18 cellular contexts compared by ENCODE assay signal in the genomic region with DNA sequence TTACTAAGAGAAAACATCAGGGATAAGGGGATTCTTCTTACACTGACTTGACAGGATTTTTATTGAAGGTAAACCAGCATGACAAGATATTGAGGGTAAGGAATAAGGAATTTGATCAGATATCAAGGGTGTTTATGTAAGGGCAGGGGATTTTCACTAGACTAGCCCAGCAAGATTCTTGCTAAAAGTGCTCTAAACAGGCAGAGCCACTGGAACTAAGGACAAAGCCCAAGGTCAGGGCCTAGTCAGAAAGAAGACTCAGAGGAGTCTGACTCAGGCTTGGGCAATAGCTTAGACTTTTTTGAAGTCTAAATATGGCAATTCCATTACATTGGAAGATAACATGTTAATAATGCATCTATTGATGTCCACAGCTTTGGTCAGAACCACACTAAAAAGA. TPM values are rescaled to one million over a fixed set of nuclear protein-coding genes. Genes with fewer than 3 reads are reported as not detected.
DNase-seq lines count a peak whose midpoint lies in the region; ATAC-seq and TF ChIP-seq lines count a peak whose summit lies in the region.
"Had no signal": no experiment of that assay in that cellular context is flagged by ENCODE, and none has a peak within 500 bp of the region (broad histone marks: within the 10 kb centered on the region; RNA-seq: fewer than 3 reads in every experiment).

No MANE protein-coding gene starts in this region.

- no peak for TF ChIP-seq CTCF in SU-DHL-6 (IDR thresholded peaks at IDR 0.05; ENCODE audit: insufficient read depth, low read length, poor library complexity, severe bottlenecking)

- no peaks in the 10 kb centered on the region; the same call in 1 of the 2 replicates for H3K36me3 ChIP-seq in SU-DHL-6 (ENCODE audit: low read length)
- H3K36me3 ChIP-seq: BLaER1, HAP-1 had no signal

- H3K79me2 ChIP-seq in SU-DHL-6 (ENCODE audit: insufficient read depth, low read length), result no peaks in the 10 kb centered on the region

- H3K27ac ChIP-seq in SU-DHL-6 (ENCODE audit: low read depth, low read length), result peak overlapping the region; percentile 45
- H3K27ac ChIP-seq: BLaER1, HL-60 had no signal

- intact Hi-C loops in left cardiac atrium (cut with DNase I), result no loop called here

- H3F3A ChIP-seq in SU-DHL-6 (ENCODE audit: insufficient read depth), result no peaks in the 10 kb centered on the region

- peak overlapping the region; percentile 26 for H3K4me3 ChIP-seq in SU-DHL-6 (ENCODE audit: insufficient read depth, low read length, poor library complexity, severe bottlenecking)
- H3K4me3 ChIP-seq: BLaER1, HAP-1 had no signal

- H3K27me3 ChIP-seq in SU-DHL-6 (ENCODE audit: low read length), result no peaks in the 10 kb centered on the region
- H3K27me3 ChIP-seq: BLaER1 had no signal

- DNase-seq in COLO829 (ENCODE audit: low spot score) (peak; percentile 7), M059J (ENCODE audit: low read depth) (peak; percentile 5), iris pigment epithelial cell (ENCODE audit: low read depth) (peak; percentile 58), left cardiac atrium (no peak), glomerular visceral epithelial cell (ENCODE audit: extremely low spot score) (no peak), cerebellar cortex (ENCODE audit: low spot score) (no peak)
- DNase-seq: 8988T; AML-193; CD8-positive, alpha-beta memory T cell; DMS53; GF-D8; HFFc6 had no signal

- no peaks in the 10 kb centered on the region for H3K9me2 ChIP-seq in SU-DHL-6 (replicated peaks; ENCODE audit: insufficient read depth, low read length)

- H3K9me3 ChIP-seq in SU-DHL-6 (ENCODE audit: insufficient read depth, low read length), result no peaks in the 10 kb centered on the region
- H3K9me3 ChIP-seq: BLaER1, HAP-1 had no signal

- no peaks in the 10 kb centered on the region for H4K20me1 ChIP-seq in SU-DHL-6 (ENCODE audit: low read depth, low read length)
- H4K20me1 ChIP-seq: BLaER1 had no signal

- ATAC-seq in left cardiac atrium, result no peak
- ATAC-seq in HG02798 (IDR thresholded peaks at IDR 0.05; ENCODE audit: poor library complexity, unreplicated experiment), result no peak

- H3K4me2 ChIP-seq in SU-DHL-6 (ENCODE audit: low read depth, low read length, poor library complexity, severe bottlenecking), result peak overlapping the region; percentile 55

- H2AFZ ChIP-seq in SU-DHL-6 (ENCODE audit: low read depth, low read length, severe bottlenecking), result peak overlapping the region; percentile 7

- H3K9ac ChIP-seq in SU-DHL-6 (ENCODE audit: low read length), result peak overlapping the region; percentile 36
- H3K9ac ChIP-seq: BLaER1 had no signal

RNA-seq across cellular contexts. Expression of a gene that starts 6.5 kb away (rescaled TPM):
- not detected in 2 replicates for total RNA-seq in M059J (2014; rRNA removed; shearing (Covaris generic))
- total RNA-seq in left cardiac atrium, result not detected
- total RNA-seq: CD8-positive, alpha-beta memory T cell; H1; HFFc6 had no signal

Comparison
In these comparisons a context has a peak if more than half of its experiments do, and no peak if none do; other contexts are left out.
1. DNase-seq: peak in COLO829 (single experiment), M059J (single experiment) and iris pigment epithelial cell (single experiment); none in left cardiac atrium (single experiment), glomerular visceral epithelial cell (single experiment) and cerebellar cortex (single experiment).